ENCODE assay signal across 17 cellular contexts in genomic region chr12:131618303-131618658, GRCh38.
DNase-seq lines count a peak whose midpoint lies in the region; ATAC-seq and TF ChIP-seq lines count a peak whose summit lies in the region.
"Had no signal": no experiment of that assay in that cellular context is flagged by ENCODE, and none has a peak within 500 bp of the region (broad histone marks: within the 10 kb centered on the region; RNA-seq: fewer than 3 reads in every experiment).

No MANE protein-coding gene starts in this region.

- no peak overlapping the region for H3K4me3 ChIP-seq in PC-3 (ENCODE audit: low read length)
- H3K4me3 ChIP-seq in hepatocyte = no peak overlapping the region
- H3K4me3 ChIP-seq in ascending aorta = no peak overlapping the region
- H3K4me3 ChIP-seq: PC-9, upper lobe of right lung had no signal

- peaks cover 95% of the 10 kb centered on the region for H3K27me3 ChIP-seq in PC-3 (ENCODE audit: low read length)
- H3K27me3 ChIP-seq in hepatocyte = peaks cover 7% of the 10 kb centered on the region
- H3K27me3 ChIP-seq in ascending aorta = no peaks in the 10 kb centered on the region
- H3K27me3 ChIP-seq: upper lobe of right lung had no signal

- POLR2A ChIA-PET in PC-3 (lab: Charles Lee; ENCODE audit: unreplicated experiment) = no interaction called here

- intact Hi-C loops in Right ventricle myocardium inferior (cut with DNase I) = no loop called here
- intact Hi-C loops in Right ventricle myocardium superior (cut with DNase I) = loop anchor here (10.0 kb wide), 1 partner anchor 387 kb away; no protein-coding TSS in a partner anchor
- intact Hi-C loops in PC-3 (cut with micrococcal nuclease) = no loop called here
- intact Hi-C loops in ascending aorta (cut with DNase I) = no loop called here

- DNase-seq in Right ventricle myocardium inferior (ENCODE audit: missing footprints) = peak; percentile 64
- no peak for DNase-seq in Right ventricle myocardium superior
- peak; percentile 41 for DNase-seq in PC-3
- peak; percentile 31 for DNase-seq in hepatocyte (ENCODE audit: low spot score)
- DNase-seq in ascending aorta (ENCODE audit: low spot score in 2 of 2) = no peak
- no peak for DNase-seq in NCI-H2029 (lab: John Stamatoyannopoulos, UW)
- DNase-seq: activated effector memory CD4-positive, alpha-beta T cell treated with Interleukin-2 at 50 U/mL for 16 hours; COR-L47; NCI-H2081 treated with DMSO at 0.1 percent for 48 hours; NCI-H526; stimulated activated CD4-positive, alpha-beta T cell treated with anti-CD3 and anti-CD28 coated beads, Interleukin-12 subunit alpha, Interleukin-12 subunit beta, amount 100 ng/mL, for 4 hours; stimulated activated naive CD4-positive, alpha-beta T cell treated with Interleukin-2 at 50 U/mL for 16 hours; upper lobe of right lung had no signal

- H3K36me3 ChIP-seq in PC-3 (ENCODE audit: low read depth, low read length) = no peaks in the 10 kb centered on the region
- H3K36me3 ChIP-seq in hepatocyte (replicated peaks; ENCODE audit: insufficient read depth, low read depth) = no peaks in the 10 kb centered on the region
- H3K36me3 ChIP-seq in ascending aorta = no peaks in the 10 kb centered on the region
- H3K36me3 ChIP-seq: upper lobe of right lung had no signal

- H3K4me2 ChIP-seq in PC-3 (ENCODE audit: low read length) = no peak overlapping the region
- no peak overlapping the region for H3K4me2 ChIP-seq in hepatocyte
- H3K4me2 ChIP-seq: PC-9 had no signal

- no peaks in the 10 kb centered on the region for H3K9me3 ChIP-seq in PC-3 (ENCODE audit: low read length)
- no peaks in the 10 kb centered on the region for H3K9me3 ChIP-seq in hepatocyte (ENCODE audit: low read depth)
- H3K9me3 ChIP-seq in ascending aorta = no peaks in the 10 kb centered on the region
- H3K9me3 ChIP-seq: upper lobe of right lung had no signal

- CTCF ChIA-PET in PC-3 (lab: Charles Lee) = no interaction called here

- no peak overlapping the region for H3K9ac ChIP-seq in PC-3 (ENCODE audit: low read length)

- 35% methylated on average over 14 of the region's 14 CpGs for WGBS in hepatocyte (ENCODE audit: low lambda C conversion rate, missing lambda C conversion rate)

- ATAC-seq in Right ventricle myocardium inferior (no peak), Right ventricle myocardium superior (ENCODE audit: poor library complexity) (no peak), PC-3 (no peak), HG03571 (IDR thresholded peaks at IDR 0.05; ENCODE audit: unreplicated experiment) (no peak), GM19455 (IDR thresholded peaks at IDR 0.05; ENCODE audit: unreplicated experiment) (no peak)
- ATAC-seq: left lobe of liver, upper lobe of right lung had no signal

- TF ChIP-seq CTCF in PC-3 (conservative IDR thresholded peaks at IDR 0.05; ENCODE audit: low read depth, low read length) (no peak), hepatocyte (IDR thresholded peaks at IDR 0.05; ENCODE audit: poor library complexity) (no peak), ascending aorta (IDR thresholded peaks at IDR 0.05) (no peak)

- H2AFZ ChIP-seq in PC-3 (ENCODE audit: low read length) = no peak overlapping the region
- no peak overlapping the region for H2AFZ ChIP-seq in hepatocyte
- H2AFZ ChIP-seq: PC-9 had no signal

- no peaks in the 10 kb centered on the region for H3F3A ChIP-seq in PC-3 (ENCODE audit: low read length, unreplicated experiment)

- H3K9me2 ChIP-seq in PC-3 (replicated peaks; ENCODE audit: low read length) = no peaks in the 10 kb centered on the region
- no peaks in the 10 kb centered on the region for H3K9me2 ChIP-seq in hepatocyte (replicated peaks; ENCODE audit: insufficient read depth)

- no TSS peak for BruUV-seq in PC-3 (replicated peaks; lab: Mats Ljungman, UMichigan)

- H3K27ac ChIP-seq in PC-3 (ENCODE audit: low read length) = no peak overlapping the region
- H3K27ac ChIP-seq in hepatocyte = no peak overlapping the region
- no peak overlapping the region for H3K27ac ChIP-seq in ascending aorta
- H3K27ac ChIP-seq: PC-9, upper lobe of right lung had no signal

- H4K20me1 ChIP-seq in PC-3 (ENCODE audit: low read length) (no peaks in the 10 kb centered on the region), hepatocyte (ENCODE audit: insufficient read depth, poor library complexity, severe bottlenecking) (no peaks in the 10 kb centered on the region)

- no peaks in the 10 kb centered on the region for H3K79me2 ChIP-seq in PC-3 (ENCODE audit: low read length)
- H3K79me2 ChIP-seq in hepatocyte = no peaks in the 10 kb centered on the region

- no peaks in the 10 kb centered on the region for H3K4me1 ChIP-seq in PC-3 (ENCODE audit: insufficient read depth, low read length)
- no peaks in the 10 kb centered on the region for H3K4me1 ChIP-seq in hepatocyte (ENCODE audit: insufficient read depth)
- H3K4me1 ChIP-seq in ascending aorta = no peaks in the 10 kb centered on the region
- H3K4me1 ChIP-seq: upper lobe of right lung had no signal

Comparison
In these comparisons a context has a peak if more than half of its experiments do, and no peak if none do; other contexts are left out.
1. DNase-seq: peak in Right ventricle myocardium inferior (single experiment), PC-3 (single experiment) and hepatocyte (single experiment); none in Right ventricle myocardium superior (single experiment), ascending aorta (0 of 2) and NCI-H2029 (single experiment).